Comparison of ENCODE assay signal across 28 cellular contexts in the genomic region with DNA sequence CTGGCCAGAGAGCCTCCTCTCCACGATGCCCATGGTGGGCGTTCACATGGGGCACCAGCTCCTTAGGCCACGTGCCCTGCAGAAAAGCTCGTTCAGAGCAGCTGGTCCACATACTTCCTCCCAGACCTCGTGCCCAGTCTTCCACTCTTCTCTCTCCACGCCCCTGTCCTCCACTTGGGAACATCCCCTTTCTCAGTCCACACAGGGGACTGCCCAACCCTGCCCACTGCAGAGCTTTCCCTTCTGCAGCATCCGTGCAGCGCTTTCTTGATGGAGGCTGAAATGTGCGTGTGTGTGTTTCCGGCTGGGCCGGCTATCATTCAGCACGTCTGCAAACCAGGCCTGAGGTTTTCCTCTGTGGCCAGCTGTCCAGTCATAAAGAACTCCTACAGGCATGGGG. TPM values are rescaled to one million over a fixed set of nuclear protein-coding genes. Genes with fewer than 3 reads are reported as not detected.
"Had no signal": no experiment of that assay in that cellular context is flagged by ENCODE, and none has a peak within 500 bp of the region (broad histone marks: within the 10 kb centered on the region; RNA-seq: fewer than 3 reads in every experiment).

No MANE protein-coding gene starts in this region.

- H3K9me3 ChIP-seq: esophagus muscularis mucosa, mucosa of descending colon, psoas muscle, thoracic aorta had no signal

- H3K27me3 ChIP-seq: esophagus muscularis mucosa, hepatocyte had no signal

- ATAC-seq: activated T-cell treated with anti-CD3 and anti-CD28 coated beads, Interleukin-2, amount 50 U/mL, for 4 hours; activated T-helper 17 cell treated with anti-CD3 and anti-CD28 coated beads, Interleukin-2, amount 50 U/mL, for 72 hours; effector memory CD8-positive, alpha-beta T cell; left ventricle myocardium superior; mucosa of descending colon; psoas muscle had no signal

- DNase-seq: activated CD4-positive, alpha-beta memory T cell treated with anti-CD3 and anti-CD28 coated beads, Interleukin-2, amount 10 ng/mL, durations not matched to agents 7 days and 5 days; activated CD4-positive, alpha-beta T cell treated with anti-CD3 and anti-CD28 coated beads, Interleukin-2, amount 10 ng/mL, durations not matched to agents 7 days and 5 days; activated CD4-positive, CD25-positive, alpha-beta regulatory T cell treated with anti-CD3 and anti-CD28 coated beads, Interleukin-2, amount 50 U/mL, for 72 hours; activated gamma-delta T cell treated with Interleukin-2 at 50 U/mL for 16 hours; activated T-cell treated with anti-CD3 and anti-CD28 coated beads, Interleukin-2, amount 50 U/mL, for 4 hours; effector memory CD8-positive, alpha-beta T cell; islet precursor cell; left ventricle myocardium superior; nucleus accumbens; psoas muscle; stimulated activated CD4-positive, alpha-beta T cell treated with anti-CD3 and anti-CD28 coated beads, Interleukin-15, amount 100 ng/mL, for 24 hours; stimulated activated CD4-positive, alpha-beta T cell treated with anti-CD3 and anti-CD28 coated beads, Interleukin-2, amount 100 ng/mL, for 24 hours; T1000; trophoblast cell; WERI-Rb-1 had no signal

- H3K4me1 ChIP-seq: parathyroid adenoma, psoas muscle had no signal

- H3K36me3 Mint-ChIP-seq: activated naive CD4-positive, alpha-beta T cell treated with anti-CD3 and anti-CD28 coated beads, Interleukin-2, amount 50 U/mL, for 24 hours had no signal

- H3K27ac Mint-ChIP-seq: activated CD4-positive, alpha-beta memory T cell treated with anti-CD3 and anti-CD28 coated beads, Interleukin-2, amount 10 ng/mL, durations not matched to agents 7 days and 5 days; activated CD4-positive, alpha-beta T cell treated with anti-CD3 and anti-CD28 coated beads, Interleukin-2, amount 10 ng/mL, durations not matched to agents 7 days and 5 days; activated naive CD4-positive, alpha-beta T cell treated with anti-CD3 and anti-CD28 coated beads, Interleukin-2, amount 50 U/mL, for 24 hours; activated T-helper 17 cell treated with anti-CD3 and anti-CD28 coated beads, Interleukin-2, amount 50 U/mL, for 72 hours; effector memory CD8-positive, alpha-beta T cell; stimulated activated naive CD8-positive, alpha-beta T cell treated with anti-CD3 and anti-CD28 coated beads, Interleukin-15, Interleukin-2, amounts not matched to agents 100 ng/mL and 50 ng/mL, for 24 hours; T-helper 1 cell treated with Interleukin-12 subunit alpha and Interleukin-12 subunit beta and Interleukin-4 antibody, amounts not matched to agents 30 μg/mL and 1 μg/mL, for 36 hours had no signal

- H3K9me3 Mint-ChIP-seq: activated CD4-positive, alpha-beta memory T cell treated with anti-CD3 and anti-CD28 coated beads, Interleukin-2, amount 10 ng/mL, durations not matched to agents 7 days and 5 days; activated CD4-positive, alpha-beta T cell treated with anti-CD3 and anti-CD28 coated beads, Interleukin-2, amount 10 ng/mL, durations not matched to agents 7 days and 5 days; activated naive CD4-positive, alpha-beta T cell treated with anti-CD3 and anti-CD28 coated beads, Interleukin-2, amount 50 U/mL, for 24 hours; activated T-cell treated with anti-CD3 and anti-CD28 coated beads, Interleukin-2, amount 50 U/mL, for 4 hours; activated T-helper 17 cell treated with anti-CD3 and anti-CD28 coated beads, Interleukin-2, amount 50 U/mL, for 72 hours; effector memory CD8-positive, alpha-beta T cell; stimulated activated naive CD8-positive, alpha-beta T cell treated with anti-CD3 and anti-CD28 coated beads, Interleukin-15, Interleukin-2, amounts not matched to agents 100 ng/mL and 50 ng/mL, for 24 hours; T-helper 1 cell treated with Interleukin-12 subunit alpha and Interleukin-12 subunit beta and Interleukin-4 antibody, amounts not matched to agents 30 μg/mL and 1 μg/mL, for 36 hours had no signal

- H3K27me3 Mint-ChIP-seq: activated CD4-positive, alpha-beta memory T cell treated with anti-CD3 and anti-CD28 coated beads, Interleukin-2, amount 10 ng/mL, durations not matched to agents 7 days and 5 days; activated CD4-positive, alpha-beta T cell treated with anti-CD3 and anti-CD28 coated beads, Interleukin-2, amount 10 ng/mL, durations not matched to agents 7 days and 5 days; activated naive CD4-positive, alpha-beta T cell treated with anti-CD3 and anti-CD28 coated beads, Interleukin-2, amount 50 U/mL, for 24 hours; activated T-helper 17 cell treated with anti-CD3 and anti-CD28 coated beads, Interleukin-2, amount 50 U/mL, for 72 hours; effector memory CD8-positive, alpha-beta T cell; stimulated activated naive CD8-positive, alpha-beta T cell treated with anti-CD3 and anti-CD28 coated beads, Interleukin-15, Interleukin-2, amounts not matched to agents 100 ng/mL and 50 ng/mL, for 24 hours had no signal

- H3K4me3 Mint-ChIP-seq: activated CD4-positive, alpha-beta memory T cell treated with anti-CD3 and anti-CD28 coated beads, Interleukin-2, amount 10 ng/mL, durations not matched to agents 7 days and 5 days; activated CD4-positive, alpha-beta T cell treated with anti-CD3 and anti-CD28 coated beads, Interleukin-2, amount 10 ng/mL, durations not matched to agents 7 days and 5 days; activated naive CD4-positive, alpha-beta T cell treated with anti-CD3 and anti-CD28 coated beads, Interleukin-2, amount 50 U/mL, for 24 hours; activated T-cell treated with anti-CD3 and anti-CD28 coated beads, Interleukin-2, amount 50 U/mL, for 4 hours; activated T-helper 17 cell treated with anti-CD3 and anti-CD28 coated beads, Interleukin-2, amount 50 U/mL, for 72 hours; effector memory CD8-positive, alpha-beta T cell; stimulated activated naive CD8-positive, alpha-beta T cell treated with anti-CD3 and anti-CD28 coated beads, Interleukin-15, Interleukin-2, amounts not matched to agents 100 ng/mL and 50 ng/mL, for 24 hours; T-helper 1 cell treated with Interleukin-12 subunit alpha and Interleukin-12 subunit beta and Interleukin-4 antibody, amounts not matched to agents 30 μg/mL and 1 μg/mL, for 36 hours had no signal

- H3K4me3 ChIP-seq: coronary artery, esophagus muscularis mucosa, hepatocyte, mucosa of descending colon, psoas muscle, thoracic aorta had no signal

RNA-seq across cellular contexts. Expression of gene MRGPRF, which starts 47.0 kb away (rescaled TPM):
- total RNA-seq: activated CD4-positive, alpha-beta memory T cell treated with anti-CD3 and anti-CD28 coated beads, Interleukin-2, amount 10 ng/mL, durations not matched to agents 7 days and 5 days; activated CD4-positive, alpha-beta T cell treated with anti-CD3 and anti-CD28 coated beads, Interleukin-2, amount 10 ng/mL, durations not matched to agents 7 days and 5 days; activated T-helper 17 cell treated with anti-CD3 and anti-CD28 coated beads, Interleukin-2, amount 50 U/mL, for 72 hours; endothelial cell of umbilical vein; myocyte had no signal
- polyA plus RNA-seq: endothelial cell of umbilical vein, neural cell had no signal
